Comparison of ENCODE assay signal across 10 cellular contexts in the genomic region with DNA sequence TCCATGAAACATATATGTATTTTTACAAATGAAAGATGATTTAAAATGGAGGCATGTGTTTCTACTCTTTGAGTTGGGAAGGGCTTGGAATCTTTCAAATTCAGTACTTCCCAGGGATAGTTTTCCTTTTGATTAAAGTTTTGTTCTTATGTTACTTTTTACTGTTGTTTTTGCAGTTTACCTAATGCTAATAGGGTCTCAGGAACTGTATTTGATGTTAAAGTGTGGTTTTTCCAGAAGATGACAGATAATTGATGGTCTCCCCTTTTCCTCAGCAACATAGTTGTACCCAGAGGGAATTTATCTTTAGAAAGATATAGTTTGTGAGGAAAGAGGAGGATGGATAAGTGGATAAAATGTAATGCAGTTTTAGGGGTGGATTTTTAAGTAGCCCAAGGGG. TPM values are rescaled to one million over a fixed set of nuclear protein-coding genes. Genes with fewer than 3 reads are reported as not detected.
DNase-seq lines count a peak whose midpoint lies in the region; ATAC-seq and TF ChIP-seq lines count a peak whose summit lies in the region.
"Had no signal": no experiment of that assay in that cellular context is flagged by ENCODE, and none has a peak within 500 bp of the region (broad histone marks: within the 10 kb centered on the region; RNA-seq: fewer than 3 reads in every experiment).

No MANE protein-coding gene starts in this region.

- no peak for ATAC-seq in memory B cell (ENCODE audit: low read depth)
- no peak for ATAC-seq in upper lobe of right lung
- ATAC-seq in HG03520 (IDR thresholded peaks at IDR 0.05; ENCODE audit: unreplicated experiment), result no peak
- ATAC-seq in HG02588 (IDR thresholded peaks at IDR 0.05; ENCODE audit: unreplicated experiment), result no peak

- no peak for TF ChIP-seq CTCF in left ventricle myocardium inferior (IDR thresholded peaks at IDR 0.05; ENCODE audit: borderline replicate concordance)
- TF ChIP-seq CTCF in upper lobe of right lung (IDR thresholded peaks at IDR 0.05), result no peak

- peaks cover 4% of the 10 kb centered on the region for H3K27me3 Mint-ChIP-seq in activated naive CD8-positive, alpha-beta T cell treated with anti-CD3 and anti-CD28 coated beads for 36 hours
- no peaks in the 10 kb centered on the region for H3K27me3 Mint-ChIP-seq in memory B cell

- H3K4me3 Mint-ChIP-seq in activated naive CD8-positive, alpha-beta T cell treated with anti-CD3 and anti-CD28 coated beads for 36 hours, result peak overlapping the region; percentile 78
- H3K4me3 Mint-ChIP-seq in memory B cell, result peak overlapping the region; percentile 50

- H3K4me3 ChIP-seq in left ventricle myocardium inferior, result peak overlapping the region; percentile 91
- H3K4me3 ChIP-seq in upper lobe of right lung, result peak overlapping the region; percentile 7

- DNase-seq in left ventricle myocardium inferior, result no peak
- DNase-seq in cardiac septum (ENCODE audit: low spot score), result no peak
- DNase-seq in activated naive CD8-positive, alpha-beta T cell treated with anti-CD3 and anti-CD28 coated beads for 36 hours, result no peak
- no peak for DNase-seq in memory B cell (ENCODE audit: low spot score in 2 of 2)
- DNase-seq in upper lobe of right lung, result no peak
- DNase-seq in amygdala (lab: John Stamatoyannopoulos, UW), result no peak
- DNase-seq: activated CD4-positive, CD25-positive, alpha-beta regulatory T cell had no signal

- peaks cover 60% of the 10 kb centered on the region for H3K4me1 Mint-ChIP-seq in activated naive CD8-positive, alpha-beta T cell treated with anti-CD3 and anti-CD28 coated beads for 36 hours
- peaks cover 38% of the 10 kb centered on the region for H3K4me1 Mint-ChIP-seq in memory B cell

- no peaks in the 10 kb centered on the region for H3K9me3 ChIP-seq in left ventricle myocardium inferior (replicated peaks)
- no peaks in the 10 kb centered on the region for H3K9me3 ChIP-seq in upper lobe of right lung
- H3K9me3 ChIP-seq: Caco-2 had no signal

- no peaks in the 10 kb centered on the region for H3K9me3 Mint-ChIP-seq in activated naive CD8-positive, alpha-beta T cell treated with anti-CD3 and anti-CD28 coated beads for 36 hours
- no peaks in the 10 kb centered on the region for H3K9me3 Mint-ChIP-seq in memory B cell

- peak overlapping the region; percentile 88 for H3K27ac Mint-ChIP-seq in activated naive CD8-positive, alpha-beta T cell treated with anti-CD3 and anti-CD28 coated beads for 36 hours
- H3K27ac Mint-ChIP-seq in memory B cell, result peak overlapping the region; percentile 53

- H3K36me3 Mint-ChIP-seq in activated naive CD8-positive, alpha-beta T cell treated with anti-CD3 and anti-CD28 coated beads for 36 hours, result peaks cover 54% of the 10 kb centered on the region
- H3K36me3 Mint-ChIP-seq in memory B cell, result peaks cover 16% of the 10 kb centered on the region

- H3K27me3 ChIP-seq in left ventricle myocardium inferior (ENCODE audit: low read depth) (no peaks in the 10 kb centered on the region), upper lobe of right lung (no peaks in the 10 kb centered on the region)

- H3K36me3 ChIP-seq in left ventricle myocardium inferior (peaks cover 5% of the 10 kb centered on the region), upper lobe of right lung (peaks cover 22% of the 10 kb centered on the region)

- H3K27ac ChIP-seq in left ventricle myocardium inferior (replicated peaks) (peak overlapping the region; percentile 98), upper lobe of right lung (peak overlapping the region; percentile 26)

- intact Hi-C loops in left ventricle myocardium inferior (cut with micrococcal nuclease) (no loop called here), cardiac septum (cut with DNase I) (loop anchor here (10.0 kb wide), 1 partner anchor 110 kb away; a partner anchor contains a TSS), upper lobe of right lung (cut with DNase I) (no loop called here)

- H3K4me1 ChIP-seq in left ventricle myocardium inferior, result peaks cover 78% of the 10 kb centered on the region
- peaks cover 58% of the 10 kb centered on the region for H3K4me1 ChIP-seq in upper lobe of right lung

RNA-seq across cellular contexts. Expression of a gene that starts 42.1 kb away (rescaled TPM):
- total RNA-seq in left ventricle myocardium inferior (1,444 TPM), cardiac septum (1,579 TPM), upper lobe of right lung (746 TPM)
- 100 to 1,000 TPM; 779 to 785 TPM for total RNA-seq in activated naive CD8-positive, alpha-beta T cell treated with anti-CD3 and anti-CD28 coated beads for 36 hours

RNA-seq across cellular contexts. Expression of a gene that starts 44.0 kb away (rescaled TPM):
- total RNA-seq in left ventricle myocardium inferior (0.25 TPM), cardiac septum (0.75 TPM), upper lobe of right lung (1.1 TPM)
- total RNA-seq in activated naive CD8-positive, alpha-beta T cell treated with anti-CD3 and anti-CD28 coated beads for 36 hours, result 1 to 10 TPM; 1.0 to 1.3 TPM
